Comparison of ENCODE assay signal across 8 cellular contexts in the genomic region with DNA sequence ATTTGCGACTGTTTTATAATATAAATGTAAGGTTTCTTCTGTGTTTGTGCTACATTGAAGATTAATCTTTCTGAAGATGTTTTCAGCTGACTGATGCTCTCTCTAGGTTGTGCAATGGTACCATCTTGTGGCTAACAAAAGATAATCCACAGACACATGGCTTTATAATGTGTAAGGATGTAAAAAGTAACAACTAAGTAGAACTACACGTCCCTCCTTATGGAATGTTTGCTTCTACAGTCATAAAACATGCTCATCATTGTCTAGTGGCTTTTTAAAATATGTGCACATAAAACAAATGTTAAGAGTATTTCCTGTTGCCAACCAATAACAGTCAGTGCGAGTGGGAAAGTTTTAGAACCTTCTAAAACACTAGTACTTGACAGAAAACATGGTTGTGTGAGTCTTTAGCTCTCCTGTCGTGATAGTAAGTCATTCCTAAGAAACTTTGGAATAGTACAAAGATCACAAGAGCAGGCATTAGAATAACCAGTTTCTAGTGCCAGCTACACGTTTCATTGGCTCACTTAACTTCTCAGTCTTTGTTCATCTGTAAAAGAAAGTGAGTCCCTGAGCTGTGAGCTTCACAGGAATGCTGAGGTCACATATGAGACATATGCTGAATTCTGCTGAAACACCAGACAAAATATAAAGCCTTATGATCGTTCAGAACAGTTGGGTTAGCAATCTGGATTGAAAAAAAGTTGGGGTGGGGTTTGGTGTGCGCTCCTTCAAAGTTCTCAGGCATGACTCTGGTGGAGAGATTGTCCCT.
DNase-seq lines count a peak whose midpoint lies in the region; ATAC-seq and TF ChIP-seq lines count a peak whose summit lies in the region.

No MANE protein-coding gene starts in this region.

- no peaks in the 10 kb centered on the region for H3K9me3 Mint-ChIP-seq in naive thymus-derived CD4-positive, alpha-beta T cell

- CTCF ChIA-PET in naive thymus-derived CD4-positive, alpha-beta T cell (lab: Charles Lee) = interaction anchor here (1.3 kb wide), 1 partner anchor 60 kb away, joined by 5 read pairs; no protein-coding TSS in a partner anchor

- H3K27me3 ChIP-seq in naive thymus-derived CD4-positive, alpha-beta T cell (ENCODE audit: control insufficient read depth in 2 of 2, insufficient read depth in 2 of 2, low read length in 2 of 2) = peaks cover 0 to 4% of the 10 kb centered on the region in 2 donors

- H3K27ac Mint-ChIP-seq in naive thymus-derived CD4-positive, alpha-beta T cell = peak overlapping the region in 1 of 9 donors; percentile 55

- no peaks in the 10 kb centered on the region for H3K9me3 ChIP-seq in naive thymus-derived CD4-positive, alpha-beta T cell (ENCODE audit: control insufficient read depth in 2 of 3, low read length in 3 of 3)

- no peaks in the 10 kb centered on the region for H3K4me1 Mint-ChIP-seq in naive thymus-derived CD4-positive, alpha-beta T cell

- TF ChIP-seq CTCF in GM10266 (IDR thresholded peaks at IDR 0.05; ENCODE audit: control insufficient read depth, insufficient read depth, low read depth, missing control alignments) (peak; percentile 36), coronary artery (IDR thresholded peaks at IDR 0.05) (peak; percentile 15)

- H3K4me1 ChIP-seq in naive thymus-derived CD4-positive, alpha-beta T cell (ENCODE audit: control insufficient read depth in 2 of 2, insufficient read depth in 2 of 2, low read length in 2 of 2) = no peaks in the 10 kb centered on the region

- no peaks in the 10 kb centered on the region for H3K36me3 ChIP-seq in naive thymus-derived CD4-positive, alpha-beta T cell (ENCODE audit: control insufficient read depth in 2 of 3, insufficient read depth in 3 of 3, low read length in 3 of 3)

- POLR2A ChIA-PET in naive thymus-derived CD4-positive, alpha-beta T cell (lab: Charles Lee) = no interaction called here

- no peak overlapping the region for H3K27ac ChIP-seq in coronary artery
- H3K27ac ChIP-seq in naive thymus-derived CD4-positive, alpha-beta T cell (ENCODE audit: low read depth, low read length) = no peak overlapping the region

- H3K4me3 Mint-ChIP-seq in naive thymus-derived CD4-positive, alpha-beta T cell = no peak overlapping the region

- ATAC-seq in naive thymus-derived CD4-positive, alpha-beta T cell = peak; percentile 55

- intact Hi-C loops in naive thymus-derived CD4-positive, alpha-beta T cell (cut with micrococcal nuclease) = loop anchor here (1.0 to 10.0 kb wide), 5 partner anchors 61 to 1521 kb away; no protein-coding TSS in a partner anchor

- H3K27me3 Mint-ChIP-seq in naive thymus-derived CD4-positive, alpha-beta T cell = peaks cover 0 to 22% (median 11%) of the 10 kb centered on the region in 5 donors

- H3K4me3 ChIP-seq in coronary artery = no peak overlapping the region
- no peak overlapping the region for H3K4me3 ChIP-seq in naive thymus-derived CD4-positive, alpha-beta T cell (ENCODE audit: low read length)

- no peaks in the 10 kb centered on the region for H3K36me3 Mint-ChIP-seq in naive thymus-derived CD4-positive, alpha-beta T cell

- DNase-seq in GM10266 (ENCODE audit: extremely low spot score) (no peak), NCI-H226 (peak; percentile 41), coronary artery (ENCODE audit: low spot score) (no peak), HUDEP-2 (lab: John Stamatoyannopoulos, UW; ENCODE audit: unreplicated experiment in 76 of 76) (no peak), SW 1271 (lab: John Stamatoyannopoulos, UW) (no peak), NCI-H187 (lab: John Stamatoyannopoulos, UW) (no peak)
- DNase-seq in naive thymus-derived CD4-positive, alpha-beta T cell = peak in 4 of 9 donors; percentile 24 to 32 (median 30)
- DNase-seq in activated CD4-positive, alpha-beta T cell treated with anti-CD3 and anti-CD28 coated beads for 1 hour = no peak
